ENCODE assay signal across 13 cellular contexts in genomic region chr6:138456393-138456775, GRCh38. TPM values are rescaled to one million over a fixed set of nuclear protein-coding genes. Genes with fewer than 3 reads are reported as not detected.
DNase-seq lines count a peak whose midpoint lies in the region; ATAC-seq, FAIRE-seq and TF ChIP-seq lines count a peak whose summit lies in the region.
"Had no signal": no experiment of that assay in that cellular context is flagged by ENCODE, and none has a peak within 500 bp of the region (broad histone marks: within the 10 kb centered on the region; RNA-seq: fewer than 3 reads in every experiment).

No MANE protein-coding gene starts in this region.

- 78% methylated on average over 6 of the region's 6 CpGs for WGBS in A549 (ENCODE audit: missing lambda C conversion rate)
- 30 to 31% methylated on average over 6 of the region's 6 CpGs for WGBS in esophagus, 2 donors

- H3K4me3 Mint-ChIP-seq in CD14-positive monocyte = peak overlapping the region in 1 of 2 donors; percentile 42

- TF ChIP-seq EP300 in A549 (IDR thresholded peaks at IDR 0.05) = no peak

- intact Hi-C loops in CD14-positive monocyte (cut with micrococcal nuclease) = loop anchor here in 1 of 2 donors (10.0 kb wide), 1 partner anchor 48 kb away; no protein-coding TSS in a partner anchor

- no peak overlapping the region for H3K4me3 ChIP-seq in A549
- H3K4me3 ChIP-seq in Peyer's patch = peak overlapping the region in 2 of 4 donors; percentile 1 to 12
- H3K4me3 ChIP-seq in esophagus (ENCODE audit: low read depth in 1 of 2, low read length in 2 of 2) = no peak overlapping the region
- H3K4me3 ChIP-seq: ascending aorta, esophagus muscularis mucosa had no signal

- H3K9me3 Mint-ChIP-seq in CD14-positive monocyte = peaks cover 0 to 3% (median 0%) of the 10 kb centered on the region in 7 donors

- H3K4me2 ChIP-seq in A549 = peak overlapping the region; percentile 68; the same call in 2 of the 3 replicates

- no peaks in the 10 kb centered on the region for H3K36me3 Mint-ChIP-seq in CD14-positive monocyte

- no peaks in the 10 kb centered on the region for H3K27me3 ChIP-seq in Peyer's patch
- H3K27me3 ChIP-seq in esophagus (ENCODE audit: control insufficient read depth in 1 of 2, insufficient read depth in 2 of 2, low read length in 2 of 2) = no peaks in the 10 kb centered on the region
- H3K27me3 ChIP-seq: ascending aorta, esophagus muscularis mucosa had no signal

- H3K36me3 ChIP-seq in Peyer's patch = peaks cover 0 to 2% (median 0%) of the 10 kb centered on the region in 3 donors
- H3K36me3 ChIP-seq in esophagus (ENCODE audit: control insufficient read depth in 2 of 2, insufficient read depth in 2 of 2, low read length in 1 of 2) = no peaks in the 10 kb centered on the region
- H3K36me3 ChIP-seq: ascending aorta, esophagus muscularis mucosa had no signal

- DNase-seq in A549 (ENCODE audit: low read depth in 1 of 2, low spot score in 1 of 2) = no peak
- DNase-seq in Peyer's patch = no peak
- DNase-seq in DMS 273 treated with DMSO at 0.1 percent for 48 hours (lab: John Stamatoyannopoulos, UW) = no peak
- no peak for DNase-seq in CD14-positive monocyte (ENCODE audit: low spot score)
- DNase-seq in GM20000 (ENCODE audit: low spot score) = no peak
- DNase-seq in NCI-H2171 (lab: John Stamatoyannopoulos, UW) = no peak
- DNase-seq: NCI-H1436, NCI-H774, nucleus accumbens had no signal

- no peak overlapping the region for H3K27ac Mint-ChIP-seq in CD14-positive monocyte

- POLR2A ChIA-PET in A549 (lab: Yijun Ruan, JAX) = interaction anchor here (1.4 kb wide), 1 partner anchor 12 kb away, joined by 7 read pairs; no protein-coding TSS in a partner anchor

- peaks cover 19% of the 10 kb centered on the region for H3K4me1 Mint-ChIP-seq in CD14-positive monocyte

- H3K27ac ChIP-seq in A549 = peak overlapping the region in 1 of 2 experiments; percentile 63; a peak in 3 of 6 replicates
- H3K27ac ChIP-seq in Peyer's patch = peak overlapping the region; percentile 13 to 70 (median 66)
- peak overlapping the region; percentile 55 to 59 for H3K27ac ChIP-seq in esophagus (ENCODE audit: low read depth in 2 of 2, low read length in 1 of 2)
- H3K27ac ChIP-seq: ascending aorta, esophagus muscularis mucosa had no signal

- no peak for TF ChIP-seq RAD21 in A549 (conservative IDR thresholded peaks at IDR 0.05 in 1 of 2, IDR thresholded peaks at IDR 0.05 in 1 of 2)

- no peak for TF ChIP-seq CTCF in A549 (IDR thresholded peaks at IDR 0.05)
- TF ChIP-seq CTCF in Peyer's patch (IDR thresholded peaks at IDR 0.05) = no peak
- TF ChIP-seq CTCF in CD14-positive monocyte (IDR thresholded peaks at IDR 0.05) = no peak
- no peak for TF ChIP-seq CTCF in GM20000 (IDR thresholded peaks at IDR 0.05; ENCODE audit: extremely low read depth, missing control alignments)

- CTCF ChIA-PET in A549 (lab: Yijun Ruan, JAX) = interaction anchor here (0.6 to 1.8 kb wide), 3 partner anchors 48 to 310 kb away, joined by 3 read pairs; no protein-coding TSS in a partner anchor

- no peaks in the 10 kb centered on the region for H3K27me3 Mint-ChIP-seq in CD14-positive monocyte (ENCODE audit: low read depth in 3 of 3)

- TF ChIP-seq POLR2A in A549 (IDR thresholded peaks at IDR 0.05; ENCODE audit: low read length) (no peak), Peyer's patch (IDR thresholded peaks at IDR 0.05) (no peak)

- no peaks in the 10 kb centered on the region for H3K9me3 ChIP-seq in A549
- no peaks in the 10 kb centered on the region for H3K9me3 ChIP-seq in Peyer's patch
- no peaks in the 10 kb centered on the region for H3K9me3 ChIP-seq in esophagus (ENCODE audit: control insufficient read depth in 2 of 2, insufficient read depth in 1 of 2, low read depth in 1 of 2, low read length in 1 of 2)
- H3K9me3 ChIP-seq: ascending aorta, esophagus muscularis mucosa had no signal

- H3K4me1 ChIP-seq in A549 (peaks cover 19% of the 10 kb centered on the region), Peyer's patch (peaks cover 0 to 37% (median 5%) of the 10 kb centered on the region in 4 donors), esophagus (ENCODE audit: control insufficient read depth in 2 of 2, insufficient read depth in 2 of 2, low read length in 1 of 2) (peaks cover 0 to 6% of the 10 kb centered on the region in 2 donors)
- H3K4me1 ChIP-seq: ascending aorta had no signal

- FAIRE-seq in A549 (lab: Jason Lieb, UNC) = no peak

- ATAC-seq in A549 = no peak
- ATAC-seq in GM19372 (IDR thresholded peaks at IDR 0.05; ENCODE audit: low read depth, unreplicated experiment) = peak; percentile 8

TF ChIP-seq in A549, 52 proteins besides CTCF, POLR2A, EP300 and RAD21:
- TF ChIP-seq CBX8 (IDR thresholded peaks at IDR 0.05) = no peak
- no peak for TF ChIP-seq JUNB (IDR thresholded peaks at IDR 0.05)
- TF ChIP-seq POLR2AphosphoS2 (conservative IDR thresholded peaks at IDR 0.05; ENCODE audit: low read length) = no peak
- no peak for TF ChIP-seq MAZ (IDR thresholded peaks at IDR 0.05; ENCODE audit: borderline replicate concordance, low read depth, low read length)
- no peak for TF ChIP-seq HOXB13 (CRISPR knock-in tag; IDR thresholded peaks at IDR 0.05; ENCODE audit: low read depth)
- no peak for TF ChIP-seq TP53 (CRISPR knock-in tag; IDR thresholded peaks at IDR 0.05)
- no peak for TF ChIP-seq HOXB5 (CRISPR knock-in tag; IDR thresholded peaks at IDR 0.05)
- no peak for TF ChIP-seq TFCP2L1 (CRISPR knock-in tag; IDR thresholded peaks at IDR 0.05)
- TF ChIP-seq RCOR1 (IDR thresholded peaks at IDR 0.05; ENCODE audit: low read depth, low read length) = no peak
- TF ChIP-seq SMC3 (IDR thresholded peaks at IDR 0.05) = no peak
- TF ChIP-seq PBX3 (IDR thresholded peaks at IDR 0.05) = no peak
- TF ChIP-seq FOSL2 (IDR thresholded peaks at IDR 0.05) = no peak
- TF ChIP-seq FOSL2 (CRISPR knock-in tag; IDR thresholded peaks at IDR 0.05) = no peak
- no peak for TF ChIP-seq E2F6 (IDR thresholded peaks at IDR 0.05; ENCODE audit: borderline replicate concordance, low read depth)
- TF ChIP-seq CHD2 (IDR thresholded peaks at IDR 0.05; ENCODE audit: low read length, partially characterized antibody) = no peak
- TF ChIP-seq FOSB (CRISPR knock-in tag; IDR thresholded peaks at IDR 0.05) = no peak
- no peak for TF ChIP-seq REST (IDR thresholded peaks at IDR 0.05)

RNA-seq across cellular contexts. Expression of gene NHSL1, which starts 42.9 kb away (rescaled TPM):
- 2.6 and 2.8 TPM in 2 replicates for polyA plus RNA-seq in A549 (2011; rRNA removed)
- polyA plus RNA-seq in A549 (2012; cell fraction: cytosol; rRNA removed) = 1.5 and 1.9 TPM in 2 replicates
- 2.1 and 2.4 TPM in 2 replicates for polyA plus RNA-seq in A549 (2012; cell fraction: nucleus; rRNA removed)
- polyA plus RNA-seq in A549 (2017; fragmentation: RNase III; extraction: RNeasy Plus Mini Kit Qiagen cat#74134 plus additional on column Dnase treatment) = 0.99 to 1.6 TPM (median 1.1 TPM) in 3 replicates
- 13.1 and 16.1 TPM in 2 replicates for polyA minus RNA-seq in A549 (2011; rRNA and poly(A)+ RNA removed)
- 100 to 1,000 TPM in 3 of 4 donors, 10 to 100 TPM in 1; 48.7 to 187 (median 160) TPM for total RNA-seq in Peyer's patch
- polyA plus RNA-seq in esophagus = 10 to 100 TPM in 1 of 2 donors, 1 to 10 TPM in 1; 6.5 to 12.9 TPM
- polyA plus RNA-seq in CD14-positive monocyte = under 1 TPM; 0.06 to 0.51 TPM

RNA-seq across cellular contexts. Expression of gene HEBP2, which starts 52.4 kb away (rescaled TPM):
- 12.2 and 22.1 TPM in 2 replicates for polyA plus RNA-seq in A549 (2011; rRNA removed)
- 10.8 and 14.6 TPM in 2 replicates for polyA plus RNA-seq in A549 (2012; cell fraction: cytosol; rRNA removed)
- polyA plus RNA-seq in A549 (2012; cell fraction: nucleus; rRNA removed) = 9.6 and 10.1 TPM in 2 replicates
- polyA plus RNA-seq in A549 (2017; fragmentation: RNase III; extraction: RNeasy Plus Mini Kit Qiagen cat#74134 plus additional on column Dnase treatment) = 17.4 to 22.2 TPM (median 18.0 TPM) in 3 replicates
- polyA minus RNA-seq in A549 (2011; rRNA and poly(A)+ RNA removed) = 2.3 and 3.6 TPM in 2 replicates
- 10 to 100 TPM; 30.4 to 85.8 (median 46.6) TPM for total RNA-seq in Peyer's patch
- 10 to 100 TPM; 66.4 to 70.5 TPM for polyA plus RNA-seq in esophagus
- 10 to 100 TPM; 96.8 to 97.5 TPM for polyA plus RNA-seq in CD14-positive monocyte
